Comparison of ENCODE assay signal across 9 cellular contexts in genomic region chr20:38870733-38871559, GRCh38. TPM values are rescaled to one million over a fixed set of nuclear protein-coding genes. Genes with fewer than 3 reads are reported as not detected.
DNase-seq lines count a peak whose midpoint lies in the region; ATAC-seq lines count a peak whose summit lies in the region.
"Had no signal": no experiment of that assay in that cellular context is flagged by ENCODE, and none has a peak within 500 bp of the region (broad histone marks: within the 10 kb centered on the region; RNA-seq: fewer than 3 reads in every experiment).

No MANE protein-coding gene starts in this region.

- no peak overlapping the region for H3K9ac ChIP-seq in mesendoderm (ENCODE audit: low read length)

- CTCF ChIA-PET in CD8-positive, alpha-beta memory T cell (lab: Charles Lee): interaction anchor here (1.0 to 1.7 kb wide), 6 partner anchors 9 to 81 kb away, joined by 3 to 10 read pairs (median 5); no protein-coding TSS in a partner anchor
- CTCF ChIA-PET in activated naive CD4-positive, alpha-beta T cell treated with anti-CD3 and anti-CD28 coated beads, Interleukin-2, amount 10 ng/mL, durations not matched to agents 7 days and 5 days (lab: Charles Lee): interaction anchor here (0.5 to 1.6 kb wide), 3 partner anchors 9 to 132 kb away, joined by 3 to 6 read pairs (median 3); no protein-coding TSS in a partner anchor

- H3K4me1 Mint-ChIP-seq in CD8-positive, alpha-beta memory T cell: peaks cover 65 to 96% (median 90%) of the 10 kb centered on the region in 3 donors
- peaks cover 73% of the 10 kb centered on the region for H3K4me1 Mint-ChIP-seq in activated naive CD4-positive, alpha-beta T cell treated with anti-CD3 and anti-CD28 coated beads, Interleukin-2, amount 10 ng/mL, durations not matched to agents 7 days and 5 days

- H2BK5ac ChIP-seq in mesendoderm (ENCODE audit: low read length): no peak overlapping the region

- POLR2A ChIA-PET in CD8-positive, alpha-beta memory T cell (lab: Charles Lee): interaction anchor here (0.9 to 6.6 kb wide), 2 partner anchors 8 to 64 kb away, joined by 3 to 80 read pairs; partner anchors contain the start of gene PPP1R16B

- no peaks in the 10 kb centered on the region for H3K36me3 ChIP-seq in CD8-positive, alpha-beta memory T cell (ENCODE audit: insufficient read depth, low read length)
- no peaks in the 10 kb centered on the region for H3K36me3 ChIP-seq in mesendoderm (ENCODE audit: control insufficient read depth, insufficient read depth, low read length)

- no peak overlapping the region for H2AK5ac ChIP-seq in mesendoderm (ENCODE audit: low read length)

- H4K5ac ChIP-seq in mesendoderm (ENCODE audit: low read length): no peak overlapping the region

- peak overlapping the region; percentile 34 to 76 (median 64) for H3K4me3 Mint-ChIP-seq in CD8-positive, alpha-beta memory T cell
- H3K4me3 Mint-ChIP-seq in activated naive CD4-positive, alpha-beta T cell treated with anti-CD3 and anti-CD28 coated beads, Interleukin-2, amount 10 ng/mL, durations not matched to agents 7 days and 5 days: no peak overlapping the region

- H3K9me3 Mint-ChIP-seq in CD8-positive, alpha-beta memory T cell: peaks cover 0 to 3% (median 0%) of the 10 kb centered on the region in 5 donors
- H3K9me3 Mint-ChIP-seq in activated naive CD4-positive, alpha-beta T cell treated with anti-CD3 and anti-CD28 coated beads, Interleukin-2, amount 10 ng/mL, durations not matched to agents 7 days and 5 days: no peaks in the 10 kb centered on the region

- no peak overlapping the region for H3K4me2 ChIP-seq in mesendoderm (ENCODE audit: low read length)

- H3K9me3 ChIP-seq in CD8-positive, alpha-beta memory T cell (ENCODE audit: low read length): no peaks in the 10 kb centered on the region

- H3K27ac ChIP-seq in CD8-positive, alpha-beta memory T cell (ENCODE audit: low read depth, low read length): peak overlapping the region; percentile 25
- H3K27ac ChIP-seq in mesendoderm (ENCODE audit: low read depth, low read length): no peak overlapping the region

- H2BK15ac ChIP-seq in mesendoderm (replicated peaks; ENCODE audit: low read depth): no peak overlapping the region

- WGBS in mesendoderm (ENCODE audit: extremely low coverage, insufficient coverage, low lambda C conversion rate): no CpG with 5 or more reads among the region's 12 CpGs

- peak overlapping the region; percentile 10 for H3K56ac ChIP-seq in mesendoderm (ENCODE audit: low read length)

- H3K4ac ChIP-seq in mesendoderm (ENCODE audit: low read depth, low read length): no peak overlapping the region

- H3K27me3 Mint-ChIP-seq in CD8-positive, alpha-beta memory T cell: no peaks in the 10 kb centered on the region
- H3K27me3 Mint-ChIP-seq in activated naive CD4-positive, alpha-beta T cell treated with anti-CD3 and anti-CD28 coated beads, Interleukin-2, amount 10 ng/mL, durations not matched to agents 7 days and 5 days: no peaks in the 10 kb centered on the region

- H3K18ac ChIP-seq in mesendoderm (ENCODE audit: low read length): no peak overlapping the region

- peaks cover 0 to 37% (median 2%) of the 10 kb centered on the region in 3 donors for H3K36me3 Mint-ChIP-seq in CD8-positive, alpha-beta memory T cell
- peaks cover 35% of the 10 kb centered on the region for H3K36me3 Mint-ChIP-seq in activated naive CD4-positive, alpha-beta T cell treated with anti-CD3 and anti-CD28 coated beads, Interleukin-2, amount 10 ng/mL, durations not matched to agents 7 days and 5 days

- H4K8ac ChIP-seq in mesendoderm (ENCODE audit: low read depth, low read length): no peak overlapping the region

- ATAC-seq in GM21619 (IDR thresholded peaks at IDR 0.05; ENCODE audit: unreplicated experiment): no peak
- no peak for ATAC-seq in GM21381 (IDR thresholded peaks at IDR 0.05; ENCODE audit: unreplicated experiment)
- ATAC-seq in GM19328 (IDR thresholded peaks at IDR 0.05; ENCODE audit: unreplicated experiment): no peak

- no peak overlapping the region for H3K4me3 ChIP-seq in CD8-positive, alpha-beta memory T cell (ENCODE audit: low read length)
- no peak overlapping the region for H3K4me3 ChIP-seq in mesendoderm (ENCODE audit: low read length)

- H3K27ac Mint-ChIP-seq in CD8-positive, alpha-beta memory T cell: peak overlapping the region; percentile 72 to 100 (median 95)
- peak overlapping the region; percentile 49 for H3K27ac Mint-ChIP-seq in activated naive CD4-positive, alpha-beta T cell treated with anti-CD3 and anti-CD28 coated beads, Interleukin-2, amount 10 ng/mL, durations not matched to agents 7 days and 5 days

- peaks cover 62% of the 10 kb centered on the region for H3K4me1 ChIP-seq in CD8-positive, alpha-beta memory T cell (ENCODE audit: insufficient read depth, low read length)
- peaks cover 13% of the 10 kb centered on the region for H3K4me1 ChIP-seq in mesendoderm (ENCODE audit: control insufficient read depth, low read depth, low read length)

- H3K79me1 ChIP-seq in mesendoderm (ENCODE audit: low read length): no peaks in the 10 kb centered on the region

- H3K79me2 ChIP-seq in mesendoderm (ENCODE audit: control insufficient read depth, insufficient read depth, low read length): no peaks in the 10 kb centered on the region

- H3K27me3 ChIP-seq in CD8-positive, alpha-beta memory T cell (ENCODE audit: insufficient read depth, low read length, poor library complexity, severe bottlenecking): no peaks in the 10 kb centered on the region
- H3K27me3 ChIP-seq in mesendoderm (ENCODE audit: insufficient read depth, low read length, poor library complexity): no peaks in the 10 kb centered on the region

- no peak overlapping the region for H2BK120ac ChIP-seq in mesendoderm (ENCODE audit: low read depth, low read length)

- DNase-seq in CD8-positive, alpha-beta memory T cell: peak in 4 of 5 donors; percentile 31 to 66 (median 38)
- DNase-seq in NCI-H146 (lab: John Stamatoyannopoulos, UW) (peak; percentile 78), mesendoderm (peak; percentile 56), SW 1271 (lab: John Stamatoyannopoulos, UW) (no peak)
- DNase-seq in activated naive CD4-positive, alpha-beta T cell treated with anti-CD3 and anti-CD28 coated beads, Interleukin-2, amount 10 ng/mL, durations not matched to agents 7 days and 5 days: no peak
- DNase-seq: activated CD4-positive, CD25-positive, alpha-beta regulatory T cell had no signal

- H3K23ac ChIP-seq in mesendoderm (ENCODE audit: low read length): no peak overlapping the region

RNA-seq across cellular contexts. Expression of gene FAM83D, which starts 55.3 kb away (rescaled TPM):
- total RNA-seq in CD8-positive, alpha-beta memory T cell: 10 to 100 TPM; 11.9 to 13.2 TPM
- polyA plus RNA-seq in CD8-positive, alpha-beta memory T cell: 2.3 TPM
- 55.2 TPM for polyA plus RNA-seq in mesendoderm (2013, experiment 1 of 2)
- 54.8 TPM for polyA plus RNA-seq in mesendoderm (2013, experiment 2 of 2)

Comparison
In these comparisons a context has a peak if more than half of its experiments do, and no peak if none do; other contexts are left out.
1. DNase-seq: peak in CD8-positive, alpha-beta memory T cell (4 of 5), NCI-H146 (single experiment) and mesendoderm (single experiment); none in activated naive CD4-positive, alpha-beta T cell treated with anti-CD3 and anti-CD28 coated beads, Interleukin-2, amount 10 ng/mL, durations not matched to agents 7 days and 5 days (single experiment) and SW 1271 (0 of 2).